13 cellular contexts compared by ENCODE assay signal in the genomic region with DNA sequence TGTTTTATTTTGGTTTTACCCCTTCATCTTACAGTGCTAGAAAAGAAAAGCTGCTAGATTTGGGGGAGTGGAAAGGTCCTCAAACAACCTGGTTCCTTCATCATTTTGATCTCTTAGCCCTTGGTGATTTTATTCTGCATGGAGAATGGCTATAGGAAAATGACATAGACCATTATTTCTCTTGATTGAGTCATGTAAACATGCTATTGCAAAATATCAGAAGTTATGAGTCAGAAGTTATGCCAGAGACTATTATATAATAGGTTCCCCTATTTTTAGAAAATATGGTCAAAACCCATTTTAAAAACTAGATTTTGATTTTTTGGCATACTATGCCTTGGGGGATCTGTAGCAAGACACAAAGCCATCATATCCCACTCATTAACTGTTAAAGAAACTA.
A peak's percentile ranks its signal among the peaks of the same experiment; 100 is the strongest.
DNase-seq lines count a peak whose midpoint lies in the region; ATAC-seq and TF ChIP-seq lines count a peak whose summit lies in the region.
"Had no signal": no experiment of that assay in that cellular context is flagged by ENCODE, and none has a peak within 500 bp of the region (broad histone marks: within the 10 kb centered on the region; RNA-seq: fewer than 3 reads in every experiment).

No MANE protein-coding gene starts in this region.

- TF ChIP-seq CTCF in testis (IDR thresholded peaks at IDR 0.05) = no peak

- H3K27me3 ChIP-seq in testis = no peaks in the 10 kb centered on the region
- H3K27me3 ChIP-seq: gastrocnemius medialis had no signal

- H3K27ac ChIP-seq in testis = no peak overlapping the region
- H3K27ac ChIP-seq: 22Rv1 had no signal

- peaks cover 2% of the 10 kb centered on the region for H3K4me1 ChIP-seq in testis
- H3K4me1 ChIP-seq: gastrocnemius medialis had no signal

- ATAC-seq in GM21717 (IDR thresholded peaks at IDR 0.05; ENCODE audit: unreplicated experiment) = no peak
- ATAC-seq: GM23338 had no signal

- TF ChIP-seq POLR2A in testis (IDR thresholded peaks at IDR 0.05) = no peak

- DNase-seq in SIG-M5 treated with dmso at 0.1 percent for 504 hours (lab: John Stamatoyannopoulos, UW; ENCODE audit: unreplicated experiment) = peak; percentile 44
- DNase-seq in SIG-M5 (lab: John Stamatoyannopoulos, UW) = no peak
- DNase-seq in NOMO-1 treated with dmso at 0.1 percent for 144 hours (lab: John Stamatoyannopoulos, UW; ENCODE audit: unreplicated experiment) = peak; percentile 28
- DNase-seq in dermis blood vessel endothelial cell = peak; percentile 37
- DNase-seq in stromal cell of bone marrow (ENCODE audit: low read depth) = peak; percentile 53
- no peak for DNase-seq in Kasumi-1 (lab: John Stamatoyannopoulos, UW)
- no peak for DNase-seq in testis
- DNase-seq: activated gamma-delta T cell treated with Interleukin-2 at 50 U/mL for 16 hours, gastrocnemius medialis, NCI-H82 had no signal

- no peaks in the 10 kb centered on the region for H3K36me3 ChIP-seq in testis (ENCODE audit: low read depth, missing control alignments)
- H3K36me3 ChIP-seq: gastrocnemius medialis had no signal

- H3K4me3 ChIP-seq in testis = no peak overlapping the region
- H3K4me3 ChIP-seq: gastrocnemius medialis, GM23338 had no signal

- intact Hi-C loops in testis (cut with DNase I; ENCODE audit: low total_unique reads) = no loop called here

- no peaks in the 10 kb centered on the region for H3K9me3 ChIP-seq in testis
- H3K9me3 ChIP-seq: gastrocnemius medialis had no signal

Comparison
In these comparisons a context has a peak if more than half of its experiments do, and no peak if none do; other contexts are left out.
1. DNase-seq: peak in SIG-M5 treated with dmso at 0.1 percent for 504 hours (single experiment), NOMO-1 treated with dmso at 0.1 percent for 144 hours (single experiment), dermis blood vessel endothelial cell (single experiment) and stromal cell of bone marrow (single experiment); none in SIG-M5 (single experiment), Kasumi-1 (0 of 2) and testis (single experiment).